8 cellular contexts compared by ENCODE assay signal in the genomic region with DNA sequence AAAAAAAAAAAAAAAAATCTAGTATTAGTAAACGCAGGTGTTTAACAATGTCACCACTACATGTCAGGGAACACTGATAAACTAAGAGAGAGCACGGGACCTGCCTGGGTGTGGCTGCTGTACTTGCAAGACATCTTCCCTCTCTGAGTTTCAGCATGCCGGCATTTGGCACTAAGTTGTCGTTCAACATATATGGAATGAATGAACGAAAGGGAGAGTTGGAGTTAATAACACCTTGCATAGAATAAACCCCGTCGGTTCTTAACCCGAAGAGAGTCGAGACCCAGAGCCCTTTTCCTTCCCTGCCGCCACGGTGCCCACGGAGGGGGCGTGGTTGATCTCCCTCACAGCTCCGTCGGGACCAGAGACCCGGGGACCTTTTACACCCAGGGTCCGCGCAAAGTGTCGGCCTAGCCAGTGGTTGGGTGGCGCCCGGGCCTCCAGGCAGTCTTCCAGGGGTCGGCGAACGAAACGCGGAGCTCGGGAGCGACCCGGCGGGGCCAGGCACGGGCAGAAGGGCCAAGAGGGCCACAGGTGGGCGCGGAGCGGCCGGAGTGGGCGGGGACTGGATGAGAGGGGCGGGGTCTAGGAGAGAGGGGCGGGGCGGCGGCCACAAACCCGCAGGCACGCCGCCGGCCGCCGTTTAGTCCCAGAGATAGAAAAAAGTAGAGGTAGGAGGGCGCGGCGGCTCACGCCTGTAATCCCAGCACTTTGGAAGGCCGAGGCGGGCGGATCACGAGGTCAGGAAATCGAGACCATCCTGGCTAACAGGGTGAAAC. TPM values are rescaled to one million over a fixed set of nuclear protein-coding genes. Genes with fewer than 3 reads are reported as not detected.
DNase-seq lines count a peak whose midpoint lies in the region; ATAC-seq and TF ChIP-seq lines count a peak whose summit lies in the region.

No MANE protein-coding gene starts in this region.

- peaks cover 4% of the 10 kb centered on the region for H3K27me3 Mint-ChIP-seq in activated CD4-positive, alpha-beta T cell treated with anti-CD3 and anti-CD28 coated beads, Interleukin-2, amount 10 ng/mL, durations not matched to agents 7 days and 5 days

- H3K9me3 Mint-ChIP-seq in activated CD4-positive, alpha-beta T cell treated with anti-CD3 and anti-CD28 coated beads, Interleukin-2, amount 10 ng/mL, durations not matched to agents 7 days and 5 days, result no peaks in the 10 kb centered on the region

- intact Hi-C loops in lower leg skin (cut with DNase I; ENCODE audit: low total_unique reads), result no loop called here

- peaks cover 8% of the 10 kb centered on the region for H3K36me3 Mint-ChIP-seq in activated CD4-positive, alpha-beta T cell treated with anti-CD3 and anti-CD28 coated beads, Interleukin-2, amount 10 ng/mL, durations not matched to agents 7 days and 5 days (ENCODE audit: low read depth)

- H3K4me1 Mint-ChIP-seq in activated CD4-positive, alpha-beta T cell treated with anti-CD3 and anti-CD28 coated beads, Interleukin-2, amount 10 ng/mL, durations not matched to agents 7 days and 5 days, result peaks cover 35% of the 10 kb centered on the region

- 4% methylated on average over 45 to 51 of the region's 55 CpGs for WGBS in lower leg skin, 2 donors

- no peak for TF ChIP-seq POLR2A in lower leg skin (IDR thresholded peaks at IDR 0.05)

- DNase-seq in GM12864 (ENCODE audit: low read depth) (no peak), NCI-H2196 (lab: John Stamatoyannopoulos, UW; ENCODE audit: unreplicated experiment) (peak; percentile 50), dermis blood vessel endothelial cell (peak; percentile 82), lower leg skin (ENCODE audit: low spot score in 2 of 2) (peak; percentile 55 to 90), NCI-H1694 treated with DMSO at 0.1 percent for 48 hours (lab: John Stamatoyannopoulos, UW) (no peak)
- DNase-seq in activated CD4-positive, alpha-beta T cell treated with anti-CD3 and anti-CD28 coated beads, Interleukin-2, amount 10 ng/mL, durations not matched to agents 7 days and 5 days, result peak; percentile 64
- DNase-seq in stimulated activated CD4-positive, alpha-beta T cell treated with anti-CD3 and anti-CD28 coated beads, Interleukin-4, amount 100 ng/mL, for 4 hours, result peak; percentile 43 to 67

- H3K4me3 ChIP-seq in GM12864 (ENCODE audit: low read depth, low read length) (peak overlapping the region; percentile 88), lower leg skin (ENCODE audit: low read depth, poor library complexity, severe bottlenecking) (peak overlapping the region; percentile 16)

- peak; percentile 62 for ATAC-seq in HG02642 (IDR thresholded peaks at IDR 0.05; ENCODE audit: poor library complexity, unreplicated experiment)

- POLR2A ChIA-PET in activated CD4-positive, alpha-beta T cell treated with anti-CD3 and anti-CD28 coated beads, Interleukin-2, amount 10 ng/mL, durations not matched to agents 7 days and 5 days (lab: Charles Lee), result interaction anchor here (0.6 kb wide), 1 partner anchor 25 kb away, joined by 3 read pairs; no protein-coding TSS in a partner anchor

- TF ChIP-seq CTCF in GM12864 (IDR thresholded peaks at IDR 0.05; ENCODE audit: low read depth, low read length, missing control alignments) (no peak), lower leg skin (IDR thresholded peaks at IDR 0.05) (no peak)

- peak overlapping the region; percentile 96 for H3K27ac Mint-ChIP-seq in activated CD4-positive, alpha-beta T cell treated with anti-CD3 and anti-CD28 coated beads, Interleukin-2, amount 10 ng/mL, durations not matched to agents 7 days and 5 days

- CTCF ChIA-PET in activated CD4-positive, alpha-beta T cell treated with anti-CD3 and anti-CD28 coated beads, Interleukin-2, amount 10 ng/mL, durations not matched to agents 7 days and 5 days (lab: Charles Lee), result interaction anchor here (0.6 to 2.3 kb wide), 18 partner anchors 9 to 372 kb away, joined by 3 to 15 read pairs (median 4); no protein-coding TSS in a partner anchor

- peak overlapping the region; percentile 85 for H3K4me3 Mint-ChIP-seq in activated CD4-positive, alpha-beta T cell treated with anti-CD3 and anti-CD28 coated beads, Interleukin-2, amount 10 ng/mL, durations not matched to agents 7 days and 5 days

RNA-seq across cellular contexts. Expression of a gene that starts 0.8 kb away (rescaled TPM):
- total RNA-seq in activated CD4-positive, alpha-beta T cell treated with anti-CD3 and anti-CD28 coated beads, Interleukin-2, amount 10 ng/mL, durations not matched to agents 7 days and 5 days, result 10 to 100 TPM; 39.9 to 44.3 TPM
- total RNA-seq in dermis blood vessel endothelial cell (28.4 and 31.4 TPM in 2 replicates), lower leg skin (10 to 100 TPM; 14.7 to 19.0 (median 17.7) TPM)

RNA-seq across cellular contexts. Expression of a gene that starts 25.1 kb away (rescaled TPM):
- total RNA-seq in activated CD4-positive, alpha-beta T cell treated with anti-CD3 and anti-CD28 coated beads, Interleukin-2, amount 10 ng/mL, durations not matched to agents 7 days and 5 days, result 100 to 1,000 TPM; 168 to 192 TPM
- total RNA-seq in dermis blood vessel endothelial cell (213 and 253 TPM in 2 replicates), lower leg skin (100 to 1,000 TPM in 1 of 4 donors, 10 to 100 TPM in 3; 47.3 to 110 (median 86.4) TPM)

Comparison
In these comparisons a context has a peak if more than half of its experiments do, and no peak if none do; other contexts are left out.
1. DNase-seq: peak in NCI-H2196 (single experiment), activated CD4-positive, alpha-beta T cell treated with anti-CD3 and anti-CD28 coated beads, Interleukin-2, amount 10 ng/mL, durations not matched to agents 7 days and 5 days (single experiment), dermis blood vessel endothelial cell (single experiment), lower leg skin (2 of 2) and stimulated activated CD4-positive, alpha-beta T cell treated with anti-CD3 and anti-CD28 coated beads, Interleukin-4, amount 100 ng/mL, for 4 hours (2 of 2); none in GM12864 (single experiment) and NCI-H1694 treated with DMSO at 0.1 percent for 48 hours (single experiment).